Comparison of ENCODE assay signal across 8 cellular contexts in the genomic region with DNA sequence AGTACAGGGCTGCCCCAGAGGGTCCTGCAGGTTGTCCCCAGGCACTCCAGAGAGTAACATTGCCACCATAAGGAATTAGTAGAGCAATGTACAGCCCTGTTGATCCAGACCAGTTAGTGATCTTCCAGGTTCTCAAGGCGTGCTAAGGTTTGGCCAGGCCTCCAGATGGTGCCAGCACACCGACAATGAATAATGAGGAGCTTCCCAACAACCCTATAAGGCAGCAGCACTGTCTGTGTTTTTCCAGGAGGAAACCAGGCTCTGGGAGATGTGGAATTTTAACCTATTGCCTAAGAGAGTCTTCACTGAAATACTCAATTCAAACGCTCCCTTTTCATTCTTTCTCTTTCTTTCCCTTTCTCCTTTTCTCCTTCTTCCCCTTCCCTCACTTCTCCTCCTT.
DNase-seq lines count a peak whose midpoint lies in the region; ATAC-seq and TF ChIP-seq lines count a peak whose summit lies in the region.

No MANE protein-coding gene starts in this region.

- H3K9me3 Mint-ChIP-seq in Caco-2 (ENCODE audit: unreplicated experiment) (no peaks in the 10 kb centered on the region), neural crest cell (no peaks in the 10 kb centered on the region)
- H3K9me3 Mint-ChIP-seq in activated naive CD4-positive, alpha-beta T cell treated with anti-CD3 and anti-CD28 coated beads, Interleukin-2, amount 50 U/mL, for 72 hours, result no peaks in the 10 kb centered on the region

- ATAC-seq in PC-3 (peak; percentile 75), HG02759 (IDR thresholded peaks at IDR 0.05; ENCODE audit: unreplicated experiment) (no peak), GM19395 (IDR thresholded peaks at IDR 0.05; ENCODE audit: unreplicated experiment) (no peak)
- ATAC-seq in activated naive CD4-positive, alpha-beta T cell treated with anti-CD3 and anti-CD28 coated beads, Interleukin-2, amount 50 U/mL, for 72 hours, result no peak

- no peaks in the 10 kb centered on the region for H3F3A ChIP-seq in PC-3 (ENCODE audit: low read length, unreplicated experiment)

- CTCF ChIA-PET in Caco-2 (lab: Charles Lee), result interaction anchor here (1.0 to 2.5 kb wide), 5 partner anchors 16 to 84 kb away, joined by 3 to 21 read pairs (median 7); no protein-coding TSS in a partner anchor
- CTCF ChIA-PET in PC-3 (lab: Charles Lee), result interaction anchor here (0.6 to 1.5 kb wide), 4 partner anchors 16 to 75 kb away, joined by 3 to 12 read pairs (median 6); no protein-coding TSS in a partner anchor

- peaks cover 5% of the 10 kb centered on the region for H3K36me3 Mint-ChIP-seq in Caco-2 (ENCODE audit: insufficient read depth, unreplicated experiment)
- H3K36me3 Mint-ChIP-seq in neural crest cell (ENCODE audit: low read depth), result peaks cover 2% of the 10 kb centered on the region
- H3K36me3 Mint-ChIP-seq in activated naive CD4-positive, alpha-beta T cell treated with anti-CD3 and anti-CD28 coated beads, Interleukin-2, amount 50 U/mL, for 72 hours, result peaks cover 8 to 22% of the 10 kb centered on the region in 2 donors

- intact Hi-C loops in Caco-2 (cut with micrococcal nuclease; ENCODE audit: unreplicated experiment), result loop anchor here (1.0 kb wide), 2 partner anchors 36 to 74 kb away; no protein-coding TSS in a partner anchor
- intact Hi-C loops in PC-3 (cut with micrococcal nuclease), result loop anchor here (1.0 to 2.0 kb wide), 2 partner anchors 37 to 74 kb away; no protein-coding TSS in a partner anchor

- H3K4me1 Mint-ChIP-seq in Caco-2 (ENCODE audit: low read depth, unreplicated experiment) (no peaks in the 10 kb centered on the region), neural crest cell (no peaks in the 10 kb centered on the region)

- H3K27me3 Mint-ChIP-seq in Caco-2 (ENCODE audit: insufficient read depth, unreplicated experiment), result no peaks in the 10 kb centered on the region
- H3K27me3 Mint-ChIP-seq in neural crest cell (ENCODE audit: low read depth), result no peaks in the 10 kb centered on the region

- H3K4me2 ChIP-seq in PC-3 (ENCODE audit: low read length), result no peak overlapping the region

- no peak overlapping the region for H3K4me3 Mint-ChIP-seq in Caco-2 (ENCODE audit: unreplicated experiment)
- H3K4me3 Mint-ChIP-seq in neural crest cell, result no peak overlapping the region

- H3K27ac Mint-ChIP-seq in Caco-2 (ENCODE audit: unreplicated experiment), result no peak overlapping the region
- peak overlapping the region; percentile 22 for H3K27ac Mint-ChIP-seq in neural crest cell (ENCODE audit: unreplicated experiment)
- H3K27ac Mint-ChIP-seq in activated naive CD4-positive, alpha-beta T cell treated with anti-CD3 and anti-CD28 coated beads, Interleukin-2, amount 50 U/mL, for 72 hours, result peak overlapping the region in 1 of 2 donors; percentile 78

- H3K27me3 ChIP-seq in Caco-2 (replicated peaks; ENCODE audit: control insufficient read depth, insufficient read depth, low read length) (no peaks in the 10 kb centered on the region), PC-3 (ENCODE audit: low read length) (no peaks in the 10 kb centered on the region)

- POLR2A ChIA-PET in Caco-2 (lab: Charles Lee), result no interaction called here
- POLR2A ChIA-PET in PC-3 (lab: Charles Lee; ENCODE audit: unreplicated experiment), result no interaction called here

- H2AFZ ChIP-seq in PC-3 (ENCODE audit: low read length), result no peak overlapping the region

- no peaks in the 10 kb centered on the region for H3K79me2 ChIP-seq in PC-3 (ENCODE audit: low read length)

- no peaks in the 10 kb centered on the region for H3K9me2 ChIP-seq in PC-3 (replicated peaks; ENCODE audit: low read length)

- no peaks in the 10 kb centered on the region for H4K20me1 ChIP-seq in PC-3 (ENCODE audit: low read length)

- no peaks in the 10 kb centered on the region for H3K9me3 ChIP-seq in Caco-2
- no peaks in the 10 kb centered on the region for H3K9me3 ChIP-seq in PC-3 (ENCODE audit: low read length)

- H3K36me3 ChIP-seq in Caco-2 (ENCODE audit: control insufficient read depth, insufficient read depth, low read length), result no peaks in the 10 kb centered on the region
- no peaks in the 10 kb centered on the region for H3K36me3 ChIP-seq in PC-3 (ENCODE audit: low read depth, low read length)

- TF ChIP-seq CTCF in Caco-2 (IDR thresholded peaks at IDR 0.05; ENCODE audit: insufficient read depth in 1 of 2, low read depth in 1 of 2, low read length in 1 of 2, severe bottlenecking in 1 of 2, unreplicated experiment in 1 of 2), result peak in 1 of 2 experiments; percentile 58
- TF ChIP-seq CTCF in PC-3 (conservative IDR thresholded peaks at IDR 0.05; ENCODE audit: low read depth, low read length), result peak; percentile 54
- TF ChIP-seq CTCF in fibroblast of pulmonary artery (IDR thresholded peaks at IDR 0.05; ENCODE audit: low read length, missing control alignments), result peak; percentile 41
- no peak for TF ChIP-seq CTCF in neural crest cell (conservative IDR thresholded peaks at IDR 0.05)

- H3K9ac ChIP-seq in PC-3 (ENCODE audit: low read length), result no peak overlapping the region

- H3K4me1 ChIP-seq in Caco-2 (0 out of 2 replicates have a peak, but pooled peaks cover 5% of the 10 kb centered on the region), PC-3 (ENCODE audit: insufficient read depth, low read length) (peaks cover 13% of the 10 kb centered on the region)

- H3K4me3 ChIP-seq in Caco-2 (ENCODE audit: low read depth, low read length) (no peak overlapping the region), PC-3 (ENCODE audit: low read length) (no peak overlapping the region), fibroblast of pulmonary artery (replicated peaks; ENCODE audit: low read depth, low read length) (no peak overlapping the region)

- no peak overlapping the region for H3K27ac ChIP-seq in PC-3 (ENCODE audit: low read length)

- BruUV-seq in Caco-2 (replicated peaks; lab: Mats Ljungman, UMichigan) (no TSS peak), PC-3 (replicated peaks; lab: Mats Ljungman, UMichigan) (no TSS peak)

- DNase-seq in Caco-2 (peak; percentile 53 to 58), PC-3 (peak; percentile 47), fibroblast of pulmonary artery (ENCODE audit: low read depth) (peak; percentile 76), neural crest cell (ENCODE audit: low read depth, low spot score) (no peak)
- no peak for DNase-seq in activated CD8-positive, alpha-beta memory T cell treated with anti-CD3 and anti-CD28 coated beads, Interleukin-2, amount 50 U/mL, for 48 hours
- no peak for DNase-seq in activated naive CD4-positive, alpha-beta T cell treated with anti-CD3 and anti-CD28 coated beads, Interleukin-2, amount 50 U/mL, for 72 hours (ENCODE audit: low spot score in 2 of 2)

Comparison
In these comparisons a context has a peak if more than half of its experiments do, and no peak if none do; other contexts are left out.
1. DNase-seq: peak in Caco-2 (2 of 2), PC-3 (single experiment) and fibroblast of pulmonary artery (single experiment); none in neural crest cell (single experiment), activated CD8-positive, alpha-beta memory T cell treated with anti-CD3 and anti-CD28 coated beads, Interleukin-2, amount 50 U/mL, for 48 hours (single experiment) and activated naive CD4-positive, alpha-beta T cell treated with anti-CD3 and anti-CD28 coated beads, Interleukin-2, amount 50 U/mL, for 72 hours (0 of 2).